11 cellular contexts compared by ENCODE assay signal in genomic region chr6:63275953-63276352, GRCh38. TPM values are rescaled to one million over a fixed set of nuclear protein-coding genes. Genes with fewer than 3 reads are reported as not detected.
"Had no signal": no experiment of that assay in that cellular context is flagged by ENCODE, and none has a peak within 500 bp of the region (broad histone marks: within the 10 kb centered on the region; RNA-seq: fewer than 3 reads in every experiment).

No MANE protein-coding gene starts in this region.

- H3K9me3 ChIP-seq: HAP-1 had no signal

- DNase-seq: GM23248, GOT3, H7, HFFc6 had no signal

- ATAC-seq: HCT116, HepG2 had no signal

- H3K9ac ChIP-seq: GM23248 had no signal

- H3K4me3 Mint-ChIP-seq: HFFc6, IgD-negative memory B cell had no signal

- H3K4me1 ChIP-seq: HAP-1 had no signal

- H2AFZ ChIP-seq: GM23248 had no signal

- H3K27me3 Mint-ChIP-seq: IgD-negative memory B cell had no signal

- H3K36me3 ChIP-seq: HAP-1 had no signal

- H3K27ac ChIP-seq: GM23248, HL-60 had no signal

- H3K27ac Mint-ChIP-seq: HFFc6, IgD-negative memory B cell had no signal

- H3K9me3 Mint-ChIP-seq: HFFc6 had no signal

- H3K4me3 ChIP-seq: GM23248, HAP-1 had no signal

- H3K4me1 Mint-ChIP-seq: IgD-negative memory B cell had no signal

RNA-seq across cellular contexts. Expression of gene LGSN, which starts 43.8 kb away (rescaled TPM):
- total RNA-seq: GM23248, H4, HFFc6, HT1080 had no signal
- polyA plus RNA-seq: GM23248, IgD-negative memory B cell had no signal
